ENCODE assay signal across 16 cellular contexts in the genomic region with DNA sequence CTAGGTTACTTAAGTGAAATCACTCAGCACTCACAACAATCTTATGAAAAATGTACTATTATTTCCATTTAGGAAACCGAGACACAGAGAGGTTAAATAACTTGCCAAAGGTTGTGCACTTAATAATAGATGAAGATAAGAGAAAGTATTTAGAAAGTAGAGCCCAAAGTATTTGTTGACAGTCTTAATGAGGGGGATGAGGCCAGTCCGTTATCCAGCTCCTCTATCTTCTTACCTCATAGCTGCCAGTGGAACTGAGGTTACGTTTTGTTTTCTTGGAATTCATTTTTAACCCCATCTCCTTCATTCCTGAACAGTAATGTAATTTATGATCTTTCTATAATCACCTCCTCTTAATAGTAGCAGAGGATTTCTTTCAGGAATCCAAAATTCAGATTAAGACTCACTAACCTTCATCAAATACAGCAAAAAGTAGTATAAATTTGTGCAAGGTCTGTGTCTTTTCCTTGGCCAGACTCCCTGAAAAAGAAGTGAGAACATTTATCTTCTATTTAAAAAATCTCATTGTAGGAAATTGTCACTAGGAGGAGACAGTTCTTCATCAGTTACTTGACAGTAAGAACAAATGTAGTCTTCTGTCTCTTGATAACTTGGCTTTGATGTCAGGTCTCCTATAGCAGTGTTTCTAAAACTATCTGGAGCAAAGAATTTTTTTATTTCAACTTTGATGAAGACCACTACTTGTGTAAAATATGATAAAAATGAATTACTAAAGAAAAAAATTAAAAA. TPM values are rescaled to one million over a fixed set of nuclear protein-coding genes. Genes with fewer than 3 reads are reported as not detected.
DNase-seq lines count a peak whose midpoint lies in the region; ATAC-seq and TF ChIP-seq lines count a peak whose summit lies in the region.
"Had no signal": no experiment of that assay in that cellular context is flagged by ENCODE, and none has a peak within 500 bp of the region (broad histone marks: within the 10 kb centered on the region; RNA-seq: fewer than 3 reads in every experiment).

No MANE protein-coding gene starts in this region.

- DNase-seq in ACHN (peak; percentile 12), HCT116 (ENCODE audit: low read depth, low spot score) (no peak), RWPE2 (ENCODE audit: low spot score) (no peak), fibroblast of pulmonary artery (ENCODE audit: low read depth) (peak; percentile 48), transverse colon (no peak)
- no peak for DNase-seq in activated CD4-positive, alpha-beta T cell treated with anti-CD3 and anti-CD28 coated beads, Interleukin-2, amount 10 ng/mL, durations not matched to agents 7 days and 5 days
- DNase-seq: activated CD8-positive, alpha-beta memory T cell treated with anti-CD3 and anti-CD28 coated beads, Interleukin-2, amount 10 ng/mL, durations not matched to agents 7 days and 5 days; activated naive CD4-positive, alpha-beta T cell treated with anti-CD3 and anti-CD28 coated beads, Interleukin-2, amount 10 ng/mL, durations not matched to agents 7 days and 5 days; DMS79; glutamatergic neuron; H9; kidney; NCI-H2171; pancreas had no signal

- no peaks in the 10 kb centered on the region for H3K36me3 ChIP-seq in HCT116 (ENCODE audit: control insufficient read depth in 1 of 2, insufficient read depth in 2 of 2, low read length in 2 of 2)
- H3K36me3 ChIP-seq in RWPE2 (ENCODE audit: low read depth): no peaks in the 10 kb centered on the region
- H3K36me3 ChIP-seq in transverse colon: no peaks in the 10 kb centered on the region
- H3K36me3 ChIP-seq: pancreas had no signal

- no TSS peak for BruUV-seq in HCT116 (replicated peaks; lab: Mats Ljungman, UMichigan)

- no peak overlapping the region for H3K9ac ChIP-seq in HCT116 (ENCODE audit: low read length)

- H2AFZ ChIP-seq in HCT116 (ENCODE audit: low read depth, low read length, poor library complexity, severe bottlenecking): no peak overlapping the region

- no peaks in the 10 kb centered on the region for H3K9me2 ChIP-seq in HCT116 (ENCODE audit: insufficient read depth)

- CTCF ChIA-PET in HCT116 (lab: Charles Lee): interaction anchor here (0.9 kb wide), 1 partner anchor 70 kb away, joined by 3 read pairs; no protein-coding TSS in a partner anchor
- CTCF ChIA-PET in activated CD4-positive, alpha-beta T cell treated with anti-CD3 and anti-CD28 coated beads, Interleukin-2, amount 10 ng/mL, durations not matched to agents 7 days and 5 days (lab: Charles Lee): no interaction called here

- no peaks in the 10 kb centered on the region for H3K27me3 ChIP-seq in HCT116 (ENCODE audit: insufficient read depth, low read length)
- H3K27me3 ChIP-seq in RWPE2 (ENCODE audit: insufficient read depth, poor library complexity, severe bottlenecking): no peaks in the 10 kb centered on the region
- H3K27me3 ChIP-seq in transverse colon: no peaks in the 10 kb centered on the region
- H3K27me3 ChIP-seq: pancreas had no signal

- H3K4me3 ChIP-seq in HCT116 (replicated peaks in 1 of 2; ENCODE audit: low read depth in 1 of 2, low read length in 2 of 2): no peak overlapping the region
- no peak overlapping the region for H3K4me3 ChIP-seq in RWPE2 (ENCODE audit: severe bottlenecking)
- H3K4me3 ChIP-seq in fibroblast of pulmonary artery (replicated peaks; ENCODE audit: low read depth, low read length): no peak overlapping the region
- H3K4me3 ChIP-seq in transverse colon: no peak overlapping the region
- H3K4me3 ChIP-seq: pancreas had no signal

- H4K20me1 ChIP-seq in HCT116 (ENCODE audit: insufficient read depth): no peaks in the 10 kb centered on the region

- H3K4me3 Mint-ChIP-seq in activated CD4-positive, alpha-beta T cell treated with anti-CD3 and anti-CD28 coated beads, Interleukin-2, amount 10 ng/mL, durations not matched to agents 7 days and 5 days: no peak overlapping the region
- H3K4me3 Mint-ChIP-seq: activated CD8-positive, alpha-beta memory T cell treated with anti-CD3 and anti-CD28 coated beads, Interleukin-2, amount 10 ng/mL, durations not matched to agents 7 days and 5 days; activated naive CD4-positive, alpha-beta T cell treated with anti-CD3 and anti-CD28 coated beads, Interleukin-2, amount 10 ng/mL, durations not matched to agents 7 days and 5 days; H9 had no signal

- WGBS in transverse colon (ENCODE audit: low coverage in 1 of 2), 2 donors: 42 to 56% methylated on average over 3 of the region's 3 CpGs

- TF ChIP-seq POLR2A in HCT116 (IDR thresholded peaks at IDR 0.05; ENCODE audit: borderline replicate concordance, extremely low read depth, insufficient read depth, insufficient read length): no peak
- no peak for TF ChIP-seq POLR2A in transverse colon (IDR thresholded peaks at IDR 0.05)

- TF ChIP-seq CTCF in HCT116 (IDR thresholded peaks at IDR 0.05 in 2 of 3, conservative IDR thresholded peaks at IDR 0.05 in 1 of 3; ENCODE audit: borderline replicate concordance in 1 of 3, insufficient read depth in 1 of 3, low read depth in 2 of 3, low read length in 2 of 3) (peak in 2 of 3 experiments; percentile 21 to 45; a peak in 2 of 6 replicates), RWPE2 (IDR thresholded peaks at IDR 0.05; ENCODE audit: poor library complexity, severe bottlenecking) (peak; percentile 18), fibroblast of pulmonary artery (IDR thresholded peaks at IDR 0.05; ENCODE audit: low read length, missing control alignments) (peak; percentile 15), transverse colon (IDR thresholded peaks at IDR 0.05) (no peak)

- no peak for TF ChIP-seq EP300 in transverse colon (IDR thresholded peaks at IDR 0.05; ENCODE audit: low read depth)

- TF ChIP-seq RAD21 in HCT116 (IDR thresholded peaks at IDR 0.05; ENCODE audit: low read depth): peak; percentile 59

- H3K4me1 ChIP-seq in HCT116 (ENCODE audit: control insufficient read depth in 1 of 2, insufficient read depth in 2 of 2, low read length in 2 of 2) (no peaks in the 10 kb centered on the region), RWPE2 (ENCODE audit: insufficient read depth, poor library complexity, severe bottlenecking) (no peaks in the 10 kb centered on the region), transverse colon (no peaks in the 10 kb centered on the region)

- H3K9me3 ChIP-seq in HCT116 (ENCODE audit: control insufficient read depth in 1 of 2, insufficient read depth in 1 of 2, low read depth in 1 of 2, low read length in 2 of 2) (no peaks in the 10 kb centered on the region), RWPE2 (ENCODE audit: severe bottlenecking) (no peaks in the 10 kb centered on the region), transverse colon (no peaks in the 10 kb centered on the region)
- H3K9me3 ChIP-seq: pancreas had no signal

- POLR2A ChIA-PET in HCT116 (lab: Charles Lee): no interaction called here
- POLR2A ChIA-PET in activated CD4-positive, alpha-beta T cell treated with anti-CD3 and anti-CD28 coated beads, Interleukin-2, amount 10 ng/mL, durations not matched to agents 7 days and 5 days (lab: Charles Lee): no interaction called here

- RAD21 ChIA-PET in HCT116 (lab: Charles Lee; ENCODE audit: low non-redundant PET in 1 of 2, low total read pairs in 2 of 2, uncharacterized antibody in 2 of 2, unreplicated experiment in 2 of 2): no interaction called here

- no peaks in the 10 kb centered on the region for H3K36me3 Mint-ChIP-seq in activated CD4-positive, alpha-beta T cell treated with anti-CD3 and anti-CD28 coated beads, Interleukin-2, amount 10 ng/mL, durations not matched to agents 7 days and 5 days (ENCODE audit: low read depth)
- H3K36me3 Mint-ChIP-seq: activated CD8-positive, alpha-beta memory T cell treated with anti-CD3 and anti-CD28 coated beads, Interleukin-2, amount 10 ng/mL, durations not matched to agents 7 days and 5 days; activated naive CD4-positive, alpha-beta T cell treated with anti-CD3 and anti-CD28 coated beads, Interleukin-2, amount 10 ng/mL, durations not matched to agents 7 days and 5 days had no signal

- H3K4me1 Mint-ChIP-seq in activated CD4-positive, alpha-beta T cell treated with anti-CD3 and anti-CD28 coated beads, Interleukin-2, amount 10 ng/mL, durations not matched to agents 7 days and 5 days: no peaks in the 10 kb centered on the region
- H3K4me1 Mint-ChIP-seq: activated CD8-positive, alpha-beta memory T cell treated with anti-CD3 and anti-CD28 coated beads, Interleukin-2, amount 10 ng/mL, durations not matched to agents 7 days and 5 days; activated naive CD4-positive, alpha-beta T cell treated with anti-CD3 and anti-CD28 coated beads, Interleukin-2, amount 10 ng/mL, durations not matched to agents 7 days and 5 days; H9 had no signal

- no peak overlapping the region for H3K27ac ChIP-seq in HCT116 (ENCODE audit: low read depth, low read length)
- H3K27ac ChIP-seq in RWPE2 (ENCODE audit: poor library complexity, severe bottlenecking): no peak overlapping the region
- no peak overlapping the region for H3K27ac ChIP-seq in transverse colon

- no peak overlapping the region for H3K4me2 ChIP-seq in HCT116 (ENCODE audit: low read length)

- no peaks in the 10 kb centered on the region for H3K9me3 Mint-ChIP-seq in activated CD4-positive, alpha-beta T cell treated with anti-CD3 and anti-CD28 coated beads, Interleukin-2, amount 10 ng/mL, durations not matched to agents 7 days and 5 days
- H3K9me3 Mint-ChIP-seq: activated naive CD4-positive, alpha-beta T cell treated with anti-CD3 and anti-CD28 coated beads, Interleukin-2, amount 10 ng/mL, durations not matched to agents 7 days and 5 days had no signal

- intact Hi-C loops in HCT116 (cut with micrococcal nuclease) (no loop called here), transverse colon (cut with DNase I; ENCODE audit: low total_unique reads) (no loop called here)

- ATAC-seq in HCT116 (no peak), RWPE2 (ENCODE audit: low read depth) (no peak), HG02678 (IDR thresholded peaks at IDR 0.05; ENCODE audit: unreplicated experiment) (no peak), HG02623 (IDR thresholded peaks at IDR 0.05; ENCODE audit: unreplicated experiment) (no peak)
- ATAC-seq: activated CD8-positive, alpha-beta memory T cell treated with anti-CD3 and anti-CD28 coated beads, Interleukin-2, amount 10 ng/mL, durations not matched to agents 7 days and 5 days had no signal

- in situ Hi-C loops in ACHN (cut with HindIII; ENCODE audit: low pct_ligation_motif_present, low pct_unique_long_range_greater_than_20kb, low sequenced_read_pairs) (no loop called here), transverse colon (cut with MboI; ENCODE audit: low pct_ligation_motif_present in 1 of 4, low pct_unique_long_range_greater_than_20kb in 1 of 4, low sequenced_read_pairs in 3 of 4) (loop anchor here in 3 of 4 donors (10.0 to 25.0 kb wide), 2 partner anchors 78 to 100 kb away; no protein-coding TSS in a partner anchor)

- H3K27me3 Mint-ChIP-seq in activated CD4-positive, alpha-beta T cell treated with anti-CD3 and anti-CD28 coated beads, Interleukin-2, amount 10 ng/mL, durations not matched to agents 7 days and 5 days: peaks cover 7% of the 10 kb centered on the region

- H3K27ac Mint-ChIP-seq in activated CD4-positive, alpha-beta T cell treated with anti-CD3 and anti-CD28 coated beads, Interleukin-2, amount 10 ng/mL, durations not matched to agents 7 days and 5 days: no peak overlapping the region
- H3K27ac Mint-ChIP-seq: activated CD8-positive, alpha-beta memory T cell treated with anti-CD3 and anti-CD28 coated beads, Interleukin-2, amount 10 ng/mL, durations not matched to agents 7 days and 5 days; activated naive CD4-positive, alpha-beta T cell treated with anti-CD3 and anti-CD28 coated beads, Interleukin-2, amount 10 ng/mL, durations not matched to agents 7 days and 5 days; H9 had no signal

- H3K79me2 ChIP-seq in HCT116 (ENCODE audit: insufficient read depth, low read length): no peaks in the 10 kb centered on the region

RNA-seq across cellular contexts. Expression of a gene that starts 35.5 kb away (rescaled TPM):
- total RNA-seq in HCT116 (2021; ENCODE audit: unreplicated experiment) (2.6 TPM), transverse colon (1 to 10 TPM; 1.2 to 4.5 (median 4.0) TPM)
- polyA plus RNA-seq in HCT116 (2012): 1.2 and 1.7 TPM in 2 replicates
- 1 to 10 TPM; 3.9 to 4.6 TPM for total RNA-seq in activated CD4-positive, alpha-beta T cell treated with anti-CD3 and anti-CD28 coated beads, Interleukin-2, amount 10 ng/mL, durations not matched to agents 7 days and 5 days

RNA-seq across cellular contexts. Expression of a gene that starts 39.6 kb away (rescaled TPM):
- total RNA-seq in HCT116 (2021; ENCODE audit: unreplicated experiment): 32.5 TPM
- polyA plus RNA-seq in HCT116 (2012): 34.7 and 37.4 TPM in 2 replicates
- total RNA-seq in transverse colon: 10 to 100 TPM in 3 of 4 donors, 1 to 10 TPM in 1; 7.8 to 42.9 (median 32.9) TPM
- 10 to 100 TPM; 58.4 to 61.3 TPM for total RNA-seq in activated CD4-positive, alpha-beta T cell treated with anti-CD3 and anti-CD28 coated beads, Interleukin-2, amount 10 ng/mL, durations not matched to agents 7 days and 5 days

Comparison
In these comparisons a context has a peak if more than half of its experiments do, and no peak if none do; other contexts are left out.
1. DNase-seq: peak in ACHN (single experiment) and fibroblast of pulmonary artery (single experiment); none in HCT116 (single experiment), RWPE2 (single experiment), transverse colon (single experiment) and activated CD4-positive, alpha-beta T cell treated with anti-CD3 and anti-CD28 coated beads, Interleukin-2, amount 10 ng/mL, durations not matched to agents 7 days and 5 days (single experiment).
2. CTCF ChIP-seq: peak in HCT116 (2 of 3), RWPE2 (single experiment) and fibroblast of pulmonary artery (single experiment); none in transverse colon (0 of 5).